ENCODE assay signal across 2 cellular contexts in the genomic region with DNA sequence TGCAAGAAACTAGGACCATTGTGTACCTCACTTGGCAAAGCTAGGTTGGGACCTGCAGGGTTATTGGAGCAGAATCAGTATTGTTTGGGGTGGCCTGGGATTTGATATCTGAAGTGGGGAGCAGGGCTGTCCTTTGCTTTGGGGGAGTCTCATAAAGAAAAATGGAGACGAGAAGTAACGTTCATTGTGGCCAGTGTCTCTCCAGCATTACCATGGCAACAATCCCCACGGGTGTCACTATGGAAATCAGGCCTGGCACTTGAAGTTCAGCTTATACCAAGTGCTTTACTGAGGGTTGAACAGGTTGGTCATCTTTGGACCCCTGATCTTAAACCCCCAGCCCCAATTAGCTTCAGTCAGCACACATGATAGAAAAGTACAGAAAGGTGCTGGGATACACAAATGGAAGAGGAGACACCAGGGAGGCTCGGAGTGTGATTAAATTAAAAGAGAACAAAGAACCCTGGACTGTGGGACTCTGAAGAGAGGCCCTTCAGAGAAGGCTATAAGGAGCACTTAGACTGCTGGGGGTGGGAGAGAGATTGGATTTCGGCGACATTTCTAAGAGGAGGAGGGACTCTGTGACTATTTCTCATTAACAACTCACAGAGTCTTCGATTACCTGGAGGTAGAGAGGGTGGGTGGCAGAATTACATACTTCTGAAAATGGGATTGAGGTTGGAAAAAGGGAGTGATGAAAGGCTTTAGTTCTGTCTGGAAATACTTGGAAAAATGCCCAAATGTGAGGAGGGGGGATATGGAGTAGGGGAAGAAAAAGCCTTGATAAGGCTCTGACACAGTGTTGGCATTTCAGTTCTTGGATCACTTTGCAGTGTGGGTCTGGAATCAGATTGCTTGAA.
TF ChIP-seq lines count a peak whose summit lies in the region.

No MANE protein-coding gene starts in this region.

TF ChIP-seq in HEK293, 187 proteins besides CTCF, POLR2A, EP300 and RAD21 (continues in another document):
- TF ChIP-seq, protein P1, sequence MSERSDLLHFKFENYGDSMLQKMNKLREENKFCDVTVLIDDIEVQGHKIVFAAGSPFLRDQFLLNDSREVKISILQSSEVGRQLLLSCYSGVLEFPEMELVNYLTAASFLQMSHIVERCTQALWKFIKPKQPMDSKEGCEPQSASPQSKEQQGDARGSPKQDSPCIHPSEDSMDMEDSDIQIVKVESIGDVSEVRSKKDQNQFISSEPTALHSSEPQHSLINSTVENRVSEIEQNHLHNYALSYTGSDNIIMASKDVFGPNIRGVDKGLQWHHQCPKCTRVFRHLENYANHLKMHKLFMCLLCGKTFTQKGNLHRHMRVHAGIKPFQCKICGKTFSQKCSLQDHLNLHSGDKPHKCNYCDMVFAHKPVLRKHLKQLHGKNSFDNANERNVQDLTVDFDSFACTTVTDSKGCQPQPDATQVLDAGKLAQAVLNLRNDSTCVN (tag by site-specific recombination; optimal IDR thresholded peaks at IDR 0.05) = no peak
- TF ChIP-seq ZNF433 (tag by site-specific recombination; IDR thresholded peaks at IDR 0.05; ENCODE audit: low read depth) = no peak
- no peak for TF ChIP-seq ZNF776 (tag by site-specific recombination; IDR thresholded peaks at IDR 0.05; ENCODE audit: borderline replicate concordance)
- no peak for TF ChIP-seq SALL2 (tag by site-specific recombination; IDR thresholded peaks at IDR 0.05; ENCODE audit: borderline replicate concordance)
- no peak for TF ChIP-seq GLI4 (tag by site-specific recombination; IDR thresholded peaks at IDR 0.05)
- TF ChIP-seq ZNF629 (tag by site-specific recombination; IDR thresholded peaks at IDR 0.05) = no peak
- TF ChIP-seq, protein P2, sequence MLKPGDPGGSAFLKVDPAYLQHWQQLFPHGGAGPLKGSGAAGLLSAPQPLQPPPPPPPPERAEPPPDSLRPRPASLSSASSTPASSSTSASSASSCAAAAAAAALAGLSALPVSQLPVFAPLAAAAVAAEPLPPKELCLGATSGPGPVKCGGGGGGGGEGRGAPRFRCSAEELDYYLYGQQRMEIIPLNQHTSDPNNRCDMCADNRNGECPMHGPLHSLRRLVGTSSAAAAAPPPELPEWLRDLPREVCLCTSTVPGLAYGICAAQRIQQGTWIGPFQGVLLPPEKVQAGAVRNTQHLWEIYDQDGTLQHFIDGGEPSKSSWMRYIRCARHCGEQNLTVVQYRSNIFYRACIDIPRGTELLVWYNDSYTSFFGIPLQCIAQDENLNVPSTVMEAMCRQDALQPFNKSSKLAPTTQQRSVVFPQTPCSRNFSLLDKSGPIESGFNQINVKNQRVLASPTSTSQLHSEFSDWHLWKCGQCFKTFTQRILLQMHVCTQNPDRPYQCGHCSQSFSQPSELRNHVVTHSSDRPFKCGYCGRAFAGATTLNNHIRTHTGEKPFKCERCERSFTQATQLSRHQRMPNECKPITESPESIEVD (tag by site-specific recombination; IDR thresholded peaks at IDR 0.05) = no peak
- no peak for TF ChIP-seq ZNF621 (tag by site-specific recombination; IDR thresholded peaks at IDR 0.05)
- TF ChIP-seq ZNF600 (tag by site-specific recombination; IDR thresholded peaks at IDR 0.05) = 0 out of 2 replicates have a peak, but pooled peaks have one; percentile 15
- no peak for TF ChIP-seq ZNF133 (tag by site-specific recombination; IDR thresholded peaks at IDR 0.05)
- TF ChIP-seq EGR2 (tag by site-specific recombination; IDR thresholded peaks at IDR 0.05; ENCODE audit: low read depth) = peak; percentile 88
- TF ChIP-seq ZNF658 (tag by site-specific recombination; IDR thresholded peaks at IDR 0.05) = no peak
- no peak for TF ChIP-seq ZNF114 (tag by site-specific recombination; IDR thresholded peaks at IDR 0.05)
- TF ChIP-seq, protein P3, sequence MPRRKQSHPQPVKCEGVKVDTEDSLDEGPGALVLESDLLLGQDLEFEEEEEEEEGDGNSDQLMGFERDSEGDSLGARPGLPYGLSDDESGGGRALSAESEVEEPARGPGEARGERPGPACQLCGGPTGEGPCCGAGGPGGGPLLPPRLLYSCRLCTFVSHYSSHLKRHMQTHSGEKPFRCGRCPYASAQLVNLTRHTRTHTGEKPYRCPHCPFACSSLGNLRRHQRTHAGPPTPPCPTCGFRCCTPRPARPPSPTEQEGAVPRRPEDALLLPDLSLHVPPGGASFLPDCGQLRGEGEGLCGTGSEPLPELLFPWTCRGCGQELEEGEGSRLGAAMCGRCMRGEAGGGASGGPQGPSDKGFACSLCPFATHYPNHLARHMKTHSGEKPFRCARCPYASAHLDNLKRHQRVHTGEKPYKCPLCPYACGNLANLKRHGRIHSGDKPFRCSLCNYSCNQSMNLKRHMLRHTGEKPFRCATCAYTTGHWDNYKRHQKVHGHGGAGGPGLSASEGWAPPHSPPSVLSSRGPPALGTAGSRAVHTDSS (tag by site-specific recombination; IDR thresholded peaks at IDR 0.05) = no peak
- no peak for TF ChIP-seq HOXD13 (CRISPR knock-in tag; IDR thresholded peaks at IDR 0.05; ENCODE audit: borderline replicate concordance)
- no peak for TF ChIP-seq ZNF530 (tag by site-specific recombination; IDR thresholded peaks at IDR 0.05; ENCODE audit: low read depth)
- TF ChIP-seq, protein P4, sequence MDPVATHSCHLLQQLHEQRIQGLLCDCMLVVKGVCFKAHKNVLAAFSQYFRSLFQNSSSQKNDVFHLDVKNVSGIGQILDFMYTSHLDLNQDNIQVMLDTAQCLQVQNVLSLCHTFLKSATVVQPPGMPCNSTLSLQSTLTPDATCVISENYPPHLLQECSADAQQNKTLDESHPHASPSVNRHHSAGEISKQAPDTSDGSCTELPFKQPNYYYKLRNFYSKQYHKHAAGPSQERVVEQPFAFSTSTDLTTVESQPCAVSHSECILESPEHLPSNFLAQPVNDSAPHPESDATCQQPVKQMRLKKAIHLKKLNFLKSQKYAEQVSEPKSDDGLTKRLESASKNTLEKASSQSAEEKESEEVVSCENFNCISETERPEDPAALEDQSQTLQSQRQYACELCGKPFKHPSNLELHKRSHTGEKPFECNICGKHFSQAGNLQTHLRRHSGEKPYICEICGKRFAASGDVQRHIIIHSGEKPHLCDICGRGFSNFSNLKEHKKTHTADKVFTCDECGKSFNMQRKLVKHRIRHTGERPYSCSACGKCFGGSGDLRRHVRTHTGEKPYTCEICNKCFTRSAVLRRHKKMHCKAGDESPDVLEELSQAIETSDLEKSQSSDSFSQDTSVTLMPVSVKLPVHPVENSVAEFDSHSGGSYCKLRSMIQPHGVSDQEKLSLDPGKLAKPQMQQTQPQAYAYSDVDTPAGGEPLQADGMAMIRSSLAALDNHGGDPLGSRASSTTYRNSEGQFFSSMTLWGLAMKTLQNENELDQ (tag by site-specific recombination; IDR thresholded peaks at IDR 0.05; ENCODE audit: low read depth) = no peak
- TF ChIP-seq BCL11B (tag by site-specific recombination; IDR thresholded peaks at IDR 0.05; ENCODE audit: low read depth) = no peak
- TF ChIP-seq ZNF660 (tag by site-specific recombination; IDR thresholded peaks at IDR 0.05) = no peak
- no peak for TF ChIP-seq ZNF362 (tag by site-specific recombination; IDR thresholded peaks at IDR 0.05)
- no peak for TF ChIP-seq ZNF311 (tag by site-specific recombination; IDR thresholded peaks at IDR 0.05; ENCODE audit: borderline replicate concordance)
- no peak for TF ChIP-seq YY2 (tag by site-specific recombination; IDR thresholded peaks at IDR 0.05)

TF ChIP-seq in K562, 482 proteins besides CTCF, POLR2A, EP300 and RAD21 (continues in another document):
- TF ChIP-seq ATF4 (CRISPR knock-in tag; IDR thresholded peaks at IDR 0.05) (no peak), ATF7 (IDR thresholded peaks at IDR 0.05) (no peak), NKRF (IDR thresholded peaks at IDR 0.05; ENCODE audit: borderline replicate concordance) (0 out of 2 replicates have a peak, but pooled peaks have one; percentile 41), ZNF175 (CRISPR knock-in tag; IDR thresholded peaks at IDR 0.05; ENCODE audit: low read depth) (0 out of 2 replicates have a peak, but pooled peaks have one; percentile 25), KDM5B (IDR thresholded peaks at IDR 0.05; ENCODE audit: insufficient replicate concordance, low read depth, low read length) (peak; percentile 19), PHF8 (IDR thresholded peaks at IDR 0.05; ENCODE audit: borderline replicate concordance, low read length) (no peak), RFX1 (IDR thresholded peaks at IDR 0.05) (peak; percentile 88), TBP (optimal IDR thresholded peaks at IDR 0.05; ENCODE audit: low read depth, low read length) (no peak), FOXK2 (conservative IDR thresholded peaks at IDR 0.05 in 1 of 2, IDR thresholded peaks at IDR 0.05 in 1 of 2; ENCODE audit: low read depth in 2 of 2) (0 out of 4 replicates have a peak, but pooled peaks of 1 of the 2 experiments have one; percentile 8), ZSCAN29 (IDR thresholded peaks at IDR 0.05) (0 out of 2 replicates have a peak, but pooled peaks have one; percentile 27), JUND (IDR thresholded peaks at IDR 0.05; ENCODE audit: borderline replicate concordance, low read depth, low read length) (no peak), JUND (tag; IDR thresholded peaks at IDR 0.05; ENCODE audit: borderline replicate concordance, low read depth, low read length) (no peak), MEIS2 (IDR thresholded peaks at IDR 0.05; ENCODE audit: partially characterized antibody) (no peak), SMAD4 (CRISPR knock-in tag; conservative IDR thresholded peaks at IDR 0.05) (0 out of 2 replicates have a peak, but pooled peaks have one; percentile 20), ARID1B (IDR thresholded peaks at IDR 0.05) (peak; percentile 23; the same call in 1 of the 2 replicates), ZNF512 (tag; IDR thresholded peaks at IDR 0.05) (no peak), OTX1 (CRISPR knock-in tag; IDR thresholded peaks at IDR 0.05) (no peak), SREBF1 (IDR thresholded peaks at IDR 0.05; ENCODE audit: borderline replicate concordance, low read depth, low read length) (no peak), ZNF561 (CRISPR knock-in tag; conservative IDR thresholded peaks at IDR 0.05) (no peak), ARID2 (IDR thresholded peaks at IDR 0.05) (no peak), RFX5 (IDR thresholded peaks at IDR 0.05; ENCODE audit: low read depth, low read length) (no peak), ZNF57 (CRISPR knock-in tag; IDR thresholded peaks at IDR 0.05) (no peak), YY1 (IDR thresholded peaks at IDR 0.05; ENCODE audit: borderline replicate concordance in 1 of 3, control insufficient read depth in 1 of 3, extremely low read depth in 1 of 3, insufficient read depth in 3 of 3, insufficient read length in 1 of 3, insufficient replicate concordance in 2 of 3, low read depth in 1 of 3, low read length in 2 of 3) (peak in 1 of 3 experiments; percentile 18), HMBOX1 (IDR thresholded peaks at IDR 0.05) (no peak), HEY1 (CRISPR knock-in tag; IDR thresholded peaks at IDR 0.05; ENCODE audit: borderline replicate concordance) (no peak), ZNF263 (CRISPR knock-in tag; IDR thresholded peaks at IDR 0.05; ENCODE audit: borderline replicate concordance) (no peak)
- TF ChIP-seq, protein P5, sequence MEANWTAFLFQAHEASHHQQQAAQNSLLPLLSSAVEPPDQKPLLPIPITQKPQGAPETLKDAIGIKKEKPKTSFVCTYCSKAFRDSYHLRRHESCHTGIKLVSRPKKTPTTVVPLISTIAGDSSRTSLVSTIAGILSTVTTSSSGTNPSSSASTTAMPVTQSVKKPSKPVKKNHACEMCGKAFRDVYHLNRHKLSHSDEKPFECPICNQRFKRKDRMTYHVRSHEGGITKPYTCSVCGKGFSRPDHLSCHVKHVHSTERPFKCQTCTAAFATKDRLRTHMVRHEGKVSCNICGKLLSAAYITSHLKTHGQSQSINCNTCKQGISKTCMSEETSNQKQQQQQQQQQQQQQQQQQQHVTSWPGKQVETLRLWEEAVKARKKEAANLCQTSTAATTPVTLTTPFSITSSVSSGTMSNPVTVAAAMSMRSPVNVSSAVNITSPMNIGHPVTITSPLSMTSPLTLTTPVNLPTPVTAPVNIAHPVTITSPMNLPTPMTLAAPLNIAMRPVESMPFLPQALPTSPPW (CRISPR knock-in tag; IDR thresholded peaks at IDR 0.05) = 0 out of 2 replicates have a peak, but pooled peaks have one; percentile 9
